22 cellular contexts compared by ENCODE assay signal in the genomic region with DNA sequence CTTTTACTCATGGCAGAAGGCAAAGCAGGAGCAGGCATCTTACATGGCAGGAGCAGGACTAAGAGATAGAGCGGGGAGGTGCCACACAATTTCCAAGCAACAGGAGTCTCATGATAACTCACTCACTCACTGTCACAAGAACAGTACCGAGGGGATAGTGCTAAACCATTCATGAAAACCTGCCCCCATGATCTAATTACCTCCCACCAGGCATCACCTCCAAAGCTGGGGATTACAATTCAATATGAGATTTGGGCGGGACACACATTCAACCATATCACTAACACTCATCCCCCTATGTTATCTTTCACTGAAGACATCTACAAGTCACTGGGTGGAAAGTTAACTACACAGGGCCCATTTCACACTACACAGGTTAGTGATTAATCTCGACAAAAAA. TPM values are rescaled to one million over a fixed set of nuclear protein-coding genes. Genes with fewer than 3 reads are reported as not detected.
"Had no signal": no experiment of that assay in that cellular context is flagged by ENCODE, and none has a peak within 500 bp of the region (broad histone marks: within the 10 kb centered on the region; RNA-seq: fewer than 3 reads in every experiment).

No MANE protein-coding gene starts in this region.

- H3K27me3 Mint-ChIP-seq: naive B cell had no signal

- H3K9me3 Mint-ChIP-seq: mesothelial cell of epicardium had no signal

- H3K27me3 ChIP-seq: dorsolateral prefrontal cortex, esophagus squamous epithelium, gastrocnemius medialis, heart right ventricle, left lung had no signal

- H3K36me3 Mint-ChIP-seq: mesothelial cell of epicardium, naive B cell had no signal

- H3K9me3 ChIP-seq: esophagus squamous epithelium, gastrocnemius medialis, heart right ventricle, left lung, lower lobe of right lung, mucosa of descending colon had no signal

- H3K36me3 ChIP-seq: esophagus squamous epithelium, gastrocnemius medialis, heart right ventricle, left lung, lower lobe of right lung had no signal

- H3K4me1 ChIP-seq: esophagus squamous epithelium, gastrocnemius medialis, heart right ventricle, left lung, lower lobe of right lung had no signal

- H3K4me3 Mint-ChIP-seq: mesothelial cell of epicardium, naive B cell had no signal

- DNase-seq: dermis blood vessel endothelial cell; dorsolateral prefrontal cortex; effector CD4-positive, alpha-beta T cell; effector memory CD4-positive, alpha-beta T cell; esophagus squamous epithelium; foreskin fibroblast; foreskin melanocyte; gastrocnemius medialis; glutamatergic neuron; head of caudate nucleus; heart right ventricle; hippocampal formation; left cardiac atrium; left lung; left ventricle myocardium superior; lower lobe of right lung; mucosa of descending colon; naive B cell had no signal

- H3K27ac ChIP-seq: coronary artery, dorsolateral prefrontal cortex, epithelial cell of prostate, esophagus squamous epithelium, gastrocnemius medialis, heart right ventricle, left lung, lower lobe of right lung had no signal

- H3K4me1 Mint-ChIP-seq: mesothelial cell of epicardium, naive B cell had no signal

- H3K4me3 ChIP-seq: coronary artery, dorsolateral prefrontal cortex, esophagus squamous epithelium, gastrocnemius medialis, heart right ventricle, left lung, lower lobe of right lung, mucosa of descending colon had no signal

- H3K27ac Mint-ChIP-seq: mesothelial cell of epicardium had no signal

RNA-seq across cellular contexts. Expression of a gene that starts 25.4 kb away (rescaled TPM):
- total RNA-seq: esophagus mucosa had no signal
